In genomic region chr2:122749347-122749850, GRCh38 we compare ENCODE assay signal across 17 cellular contexts.
DNase-seq lines count a peak whose midpoint lies in the region; ATAC-seq and TF ChIP-seq lines count a peak whose summit lies in the region.
"Had no signal": no experiment of that assay in that cellular context is flagged by ENCODE, and none has a peak within 500 bp of the region (broad histone marks: within the 10 kb centered on the region; RNA-seq: fewer than 3 reads in every experiment).

No MANE protein-coding gene starts in this region.

- CTCF ChIA-PET in PC-9 (lab: Charles Lee), result no interaction called here

- BruUV-seq in PC-9 (replicated peaks; lab: Mats Ljungman, UMichigan), result no TSS peak

- no peaks in the 10 kb centered on the region for H3K4me1 Mint-ChIP-seq in activated T-helper 17 cell treated with anti-CD3 and anti-CD28 coated beads, Interleukin-2, amount 50 U/mL, for 72 hours

- no peaks in the 10 kb centered on the region for H3K27me3 Mint-ChIP-seq in activated T-helper 17 cell treated with anti-CD3 and anti-CD28 coated beads, Interleukin-2, amount 50 U/mL, for 72 hours

- H3K9me3 Mint-ChIP-seq in activated T-helper 17 cell treated with anti-CD3 and anti-CD28 coated beads, Interleukin-2, amount 50 U/mL, for 72 hours, result peaks cover 3% of the 10 kb centered on the region

- H3K27me3 ChIP-seq in PC-9 (ENCODE audit: insufficient read depth, low read depth) (no peaks in the 10 kb centered on the region), liver (ENCODE audit: control insufficient read depth in 4 of 4, insufficient read depth in 4 of 4, low read length in 3 of 4) (no peaks in the 10 kb centered on the region), H7 (ENCODE audit: control insufficient read depth, insufficient read depth, low read length) (no peaks in the 10 kb centered on the region)
- H3K27me3 ChIP-seq: BLaER1 treated with 17β-estradiol and CSF1 and Interleukin-3, amounts not matched to agents 10 nM and 100 nM had no signal

- H3K4me3 Mint-ChIP-seq in activated T-helper 17 cell treated with anti-CD3 and anti-CD28 coated beads, Interleukin-2, amount 50 U/mL, for 72 hours, result no peak overlapping the region

- 25% methylated on average over 1 of the region's 1 CpG for WGBS in liver

- DNase-seq in NCI-H446 treated with DMSO at 0.1 percent for 48 hours (lab: John Stamatoyannopoulos, UW) (peak; percentile 6), NCI-H446 (lab: John Stamatoyannopoulos, UW) (no peak), PC-9 (no peak), dermis blood vessel endothelial cell (peak; percentile 58), NCI-H510A (lab: John Stamatoyannopoulos, UW) (no peak), H7 (no peak)
- DNase-seq: DMS 273 treated with DMSO at 0.1 percent for 48 hours, Kasumi-1, NCI-H1105 treated with DMSO at 0.1 percent for 48 hours, NCI-H1930, NCI-H2171 treated with DMSO at 0.1 percent for 48 hours, NCI-H526, RPMI8226, SW 1271 had no signal

- H3K36me3 ChIP-seq in PC-9 (ENCODE audit: low read depth), result no peaks in the 10 kb centered on the region
- H3K36me3 ChIP-seq in liver (ENCODE audit: control insufficient read depth in 4 of 4, insufficient read depth in 3 of 4, low read depth in 1 of 4, low read length in 3 of 4), result no peaks in the 10 kb centered on the region
- H3K36me3 ChIP-seq in H7 (replicated peaks; ENCODE audit: control insufficient read depth, insufficient read depth, low read length), result no peaks in the 10 kb centered on the region
- H3K36me3 ChIP-seq: BLaER1 treated with 17β-estradiol and CSF1 and Interleukin-3, amounts not matched to agents 10 nM and 100 nM had no signal

- no peak overlapping the region for H3K27ac Mint-ChIP-seq in activated T-helper 17 cell treated with anti-CD3 and anti-CD28 coated beads, Interleukin-2, amount 50 U/mL, for 72 hours

- H3K4me2 ChIP-seq in PC-9, result peak overlapping the region; percentile 35
- H3K4me2 ChIP-seq: BLaER1 treated with 17β-estradiol and CSF1 and Interleukin-3, amounts not matched to agents 10 nM and 100 nM had no signal

- peaks cover 15% of the 10 kb centered on the region; the same call in 1 of the 2 replicates for H3F3A ChIP-seq in PC-9 (ENCODE audit: insufficient read depth, low read depth)

- peak in 1 of 2 donors; percentile 18 for TF ChIP-seq RAD21 in liver (IDR thresholded peaks at IDR 0.05)

- H2AFZ ChIP-seq in PC-9, result peak overlapping the region; percentile 6

- H3K79me2 ChIP-seq in PC-9 (ENCODE audit: low read depth), result no peaks in the 10 kb centered on the region

- no peaks in the 10 kb centered on the region for H3K36me3 Mint-ChIP-seq in activated T-helper 17 cell treated with anti-CD3 and anti-CD28 coated beads, Interleukin-2, amount 50 U/mL, for 72 hours (ENCODE audit: low read depth)

- peaks cover 20% of the 10 kb centered on the region for H3K4me1 ChIP-seq in PC-9 (replicated peaks; ENCODE audit: insufficient read depth)
- H3K4me1 ChIP-seq in liver (ENCODE audit: control insufficient read depth in 4 of 4, insufficient read depth in 4 of 4, low read length in 3 of 4), result peaks cover 0 to 3% (median 0%) of the 10 kb centered on the region in 4 donors

- no peak for ATAC-seq in activated T-helper 17 cell treated with anti-CD3 and anti-CD28 coated beads, Interleukin-2, amount 50 U/mL, for 72 hours (replicated peaks)

- TF ChIP-seq CTCF in PC-9 (conservative IDR thresholded peaks at IDR 0.05), result no peak
- no peak for TF ChIP-seq CTCF in liver (IDR thresholded peaks at IDR 0.05; ENCODE audit: low read depth, low read length, missing input control)

- H3K9me3 ChIP-seq in PC-9 (ENCODE audit: insufficient read depth, low read depth) (no peaks in the 10 kb centered on the region; the same call in 1 of the 2 replicates), liver (ENCODE audit: control insufficient read depth in 4 of 4, low read length in 3 of 4) (peaks cover 0 to 2% (median 0%) of the 10 kb centered on the region in 4 donors)
- H3K9me3 ChIP-seq: BLaER1 treated with 17β-estradiol and CSF1 and Interleukin-3, amounts not matched to agents 10 nM and 100 nM had no signal

- H3K9me2 ChIP-seq in PC-9 (ENCODE audit: insufficient read depth), result no peaks in the 10 kb centered on the region

- H3K9ac ChIP-seq in liver (ENCODE audit: low read depth in 1 of 2, low read length in 2 of 2), result no peak overlapping the region
- H3K9ac ChIP-seq: BLaER1 treated with 17β-estradiol and CSF1 and Interleukin-3, amounts not matched to agents 10 nM and 100 nM had no signal

- peak overlapping the region; percentile 58 for H3K27ac ChIP-seq in PC-9
- H3K27ac ChIP-seq in liver (ENCODE audit: low read depth in 1 of 2, low read length in 2 of 2), result no peak overlapping the region
- H3K27ac ChIP-seq: BLaER1 treated with 17β-estradiol and CSF1 and Interleukin-3, amounts not matched to agents 10 nM and 100 nM had no signal

- no peaks in the 10 kb centered on the region for H4K20me1 ChIP-seq in PC-9 (ENCODE audit: insufficient read depth)
- H4K20me1 ChIP-seq: BLaER1 treated with 17β-estradiol and CSF1 and Interleukin-3, amounts not matched to agents 10 nM and 100 nM had no signal

- POLR2A ChIA-PET in PC-9 (lab: Charles Lee; ENCODE audit: unreplicated experiment), result no interaction called here

- intact Hi-C loops in PC-9 (cut with micrococcal nuclease; ENCODE audit: unreplicated experiment), result no loop called here

- no peak overlapping the region for H3K4me3 ChIP-seq in PC-9
- no peak overlapping the region for H3K4me3 ChIP-seq in liver (ENCODE audit: low read depth in 1 of 3, low read length in 3 of 3)
- H3K4me3 ChIP-seq in H7 (ENCODE audit: insufficient read depth, low read depth, low read length), result no peak overlapping the region
- H3K4me3 ChIP-seq: BLaER1 treated with 17β-estradiol and CSF1 and Interleukin-3, amounts not matched to agents 10 nM and 100 nM had no signal

TF ChIP-seq in liver, 16 proteins besides CTCF, POLR2A, EP300 and RAD21:
- peak in 1 of 2 donors; percentile 52 for TF ChIP-seq RXRA (IDR thresholded peaks at IDR 0.05)
- no peak for TF ChIP-seq REST (IDR thresholded peaks at IDR 0.05)
- peak in 1 of 2 donors; percentile 28 for TF ChIP-seq HNF4A (conservative IDR thresholded peaks at IDR 0.05)
- TF ChIP-seq SP1 (IDR thresholded peaks at IDR 0.05), result no peak
- peak; percentile 65 for TF ChIP-seq YY1 (IDR thresholded peaks at IDR 0.05)

Comparison
In these comparisons a context has a peak if more than half of its experiments do, and no peak if none do; other contexts are left out.
1. DNase-seq: peak in NCI-H446 treated with DMSO at 0.1 percent for 48 hours (single experiment) and dermis blood vessel endothelial cell (single experiment); none in NCI-H446 (0 of 2), PC-9 (0 of 2), NCI-H510A (single experiment) and H7 (single experiment).